Comparison of ENCODE assay signal across 8 cellular contexts in genomic region chr2:168002021-168002553, GRCh38.
DNase-seq lines count a peak whose midpoint lies in the region; ATAC-seq and TF ChIP-seq lines count a peak whose summit lies in the region.

No MANE protein-coding gene starts in this region.

- H3K36me3 Mint-ChIP-seq in activated B cell treated with CpG ODN at 0.5 μM for 24 hours (ENCODE audit: low read depth) = peaks cover 7% of the 10 kb centered on the region

- TF ChIP-seq CTCF in activated B cell treated with CpG ODN at 0.5 μM for 24 hours (IDR thresholded peaks at IDR 0.05) = no peak

- H3K9me3 Mint-ChIP-seq in activated B cell treated with CpG ODN at 0.5 μM for 24 hours = no peaks in the 10 kb centered on the region

- peak overlapping the region; percentile 81 for H3K27ac Mint-ChIP-seq in activated B cell treated with CpG ODN at 0.5 μM for 24 hours

- H3K27ac ChIP-seq in mesodermal cell (ENCODE audit: low read depth, low read length, severe bottlenecking) = peak overlapping the region; percentile 23
- no peak overlapping the region for H3K27ac ChIP-seq in aorta (ENCODE audit: low read depth in 1 of 2, low read length in 2 of 2)

- peaks cover 5% of the 10 kb centered on the region for H3K36me3 ChIP-seq in mesodermal cell (ENCODE audit: control insufficient read depth, insufficient read depth, low read length)
- H3K36me3 ChIP-seq in aorta (ENCODE audit: control insufficient read depth in 1 of 2, insufficient read depth in 2 of 2, low read length in 1 of 2) = no peaks in the 10 kb centered on the region

- intact Hi-C loops in activated B cell treated with CpG ODN at 0.5 μM for 24 hours (cut with micrococcal nuclease) = loop anchor here (1.0 to 5.0 kb wide), 2 partner anchors 35 to 38 kb away; no protein-coding TSS in a partner anchor
- intact Hi-C loops in aorta (cut with DNase I) = no loop called here

- H3K9me3 ChIP-seq in mesodermal cell (ENCODE audit: control insufficient read depth, low read length) (no peaks in the 10 kb centered on the region), aorta (ENCODE audit: control insufficient read depth, low read length) (no peaks in the 10 kb centered on the region)

- CTCF ChIA-PET in activated B cell treated with CpG ODN at 0.5 μM for 24 hours (lab: Charles Lee) = interaction anchor here (1.0 kb wide), 1 partner anchor 118 kb away, joined by 3 read pairs; no protein-coding TSS in a partner anchor

- POLR2A ChIA-PET in activated B cell treated with CpG ODN at 0.5 μM for 24 hours (lab: Charles Lee) = no interaction called here

- H3K4me1 Mint-ChIP-seq in activated B cell treated with CpG ODN at 0.5 μM for 24 hours = peaks cover 18% of the 10 kb centered on the region

- DNase-seq in activated B cell treated with CpG ODN at 0.5 μM for 24 hours (no peak), NCI-H1105 treated with DMSO at 0.1 percent for 48 hours (lab: John Stamatoyannopoulos, UW) (no peak), iPS-NIHi11 (ENCODE audit: low spot score) (no peak), aorta (no peak)
- no peak for DNase-seq in stimulated activated naive CD4-positive, alpha-beta T cell (lab: John Stamatoyannopoulos, UW)

- 73% methylated on average over 2 of the region's 2 CpGs; no CpG with 5 or more reads in 1 of the 2 experiments for WGBS in mesodermal cell (ENCODE audit: insufficient coverage in 2 of 2), 2 experiments
- WGBS in aorta, 2 donors = 26 to 28% methylated on average over 2 of the region's 2 CpGs

- H3K4me3 Mint-ChIP-seq in activated B cell treated with CpG ODN at 0.5 μM for 24 hours = peak overlapping the region; percentile 37

- no peaks in the 10 kb centered on the region for H3K27me3 Mint-ChIP-seq in activated B cell treated with CpG ODN at 0.5 μM for 24 hours

- H3K4me1 ChIP-seq in mesodermal cell (ENCODE audit: control insufficient read depth, insufficient read depth, low read length, poor library complexity, severe bottlenecking) (peaks cover 6% of the 10 kb centered on the region), aorta (ENCODE audit: control insufficient read depth in 1 of 2, insufficient read depth in 2 of 2, low read length in 2 of 2) (peaks cover 0 to 4% of the 10 kb centered on the region in 2 donors)

- no peaks in the 10 kb centered on the region for H3K27me3 ChIP-seq in aorta (ENCODE audit: control insufficient read depth in 1 of 2, insufficient read depth in 2 of 2, low read length in 1 of 2)

- ATAC-seq in GM18858 (IDR thresholded peaks at IDR 0.05; ENCODE audit: unreplicated experiment) = peak; percentile 44
- ATAC-seq in HG02870 (IDR thresholded peaks at IDR 0.05; ENCODE audit: unreplicated experiment) = peak; percentile 64
- peak; percentile 71 for ATAC-seq in activated B cell treated with CpG ODN at 0.5 μM for 24 hours (ENCODE audit: low read depth)
- ATAC-seq in aorta (ENCODE audit: low FRiP score) = no peak

- no peak overlapping the region for H3K4me3 ChIP-seq in mesodermal cell (ENCODE audit: extremely low read depth, insufficient read depth, low read length, poor library complexity, severe bottlenecking)
- H3K4me3 ChIP-seq in aorta (ENCODE audit: low read length in 2 of 2) = no peak overlapping the region
